ENCODE assay signal across 11 cellular contexts in the genomic region with DNA sequence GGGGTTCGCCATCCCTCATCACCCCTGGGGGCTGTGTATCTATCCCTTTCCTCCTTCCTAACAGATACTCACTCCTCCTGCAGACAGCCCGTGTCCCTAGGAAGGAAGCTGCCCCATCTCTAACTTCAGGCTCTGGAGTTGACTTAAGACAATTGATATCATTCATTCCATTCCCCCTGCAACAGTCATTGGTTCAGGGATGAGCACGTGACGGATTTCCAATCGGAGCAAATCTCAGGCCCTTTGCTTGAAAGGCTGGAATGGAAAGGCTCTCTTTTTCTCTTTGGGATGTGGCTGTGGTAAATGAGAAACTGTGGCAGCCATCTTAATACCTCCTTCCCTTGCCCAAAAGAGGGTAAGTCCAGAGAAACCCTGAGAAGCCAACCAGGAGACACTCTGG.
"Had no signal": no experiment of that assay in that cellular context is flagged by ENCODE, and none has a peak within 500 bp of the region (broad histone marks: within the 10 kb centered on the region; RNA-seq: fewer than 3 reads in every experiment).

No MANE protein-coding gene starts in this region.

- H3K27ac ChIP-seq: GM23248 had no signal

- H3K4me3 ChIP-seq: GM23248, GM23338, HAP-1 had no signal

- H3K27ac Mint-ChIP-seq: GM23338, H9, HFFc6 had no signal

- FAIRE-seq: H1, H54 had no signal

- H3K36me3 ChIP-seq: HAP-1 had no signal

- ATAC-seq: GM23338, HCT116 had no signal

- H3K4me2 ChIP-seq: GM23338 had no signal

- H3K9me3 Mint-ChIP-seq: GM23338, H9, HFFc6 had no signal

- H3K4me3 Mint-ChIP-seq: GM23338, HFFc6 had no signal

- DNase-seq: GM23248, GOT3, H7, H9, HCEC 1CT, HFFc6 had no signal

- H3K9ac ChIP-seq: GM23248 had no signal

- H2AFZ ChIP-seq: GM23248, GM23338 had no signal

- H3K9me3 ChIP-seq: HAP-1 had no signal
